In genomic region chr21:16124397-16125130, GRCh38 we compare ENCODE assay signal across 12 cellular contexts.
DNase-seq lines count a peak whose midpoint lies in the region; ATAC-seq, FAIRE-seq and TF ChIP-seq lines count a peak whose summit lies in the region.
"Had no signal": no experiment of that assay in that cellular context is flagged by ENCODE, and none has a peak within 500 bp of the region (broad histone marks: within the 10 kb centered on the region; RNA-seq: fewer than 3 reads in every experiment).

No MANE protein-coding gene starts in this region.

- ATAC-seq in HG03457 (IDR thresholded peaks at IDR 0.05; ENCODE audit: unreplicated experiment), result no peak
- no peak for ATAC-seq in GM21723 (IDR thresholded peaks at IDR 0.05; ENCODE audit: unreplicated experiment)
- ATAC-seq: stimulated activated naive CD8-positive, alpha-beta T cell treated with anti-CD3 and anti-CD28 coated beads, Interleukin-15, amount 100 ng/mL, for 72 hours had no signal

- H3K27ac Mint-ChIP-seq in osteocyte (ENCODE audit: unreplicated experiment), result peak overlapping the region; percentile 92
- H3K27ac Mint-ChIP-seq: activated naive CD8-positive, alpha-beta T cell treated with anti-CD3 and anti-CD28 coated beads, Interleukin-2, amount 10 ng/mL, durations not matched to agents 7 days and 5 days; stimulated activated naive CD8-positive, alpha-beta T cell treated with anti-CD3 and anti-CD28 coated beads, Interleukin-15, amount 100 ng/mL, for 72 hours had no signal

- FAIRE-seq in urothelium cell line (lab: Jason Lieb, UNC), result no peak

- H3K4me3 Mint-ChIP-seq in osteocyte (ENCODE audit: unreplicated experiment), result peak overlapping the region; percentile 43
- H3K4me3 Mint-ChIP-seq: activated naive CD8-positive, alpha-beta T cell treated with anti-CD3 and anti-CD28 coated beads, Interleukin-2, amount 10 ng/mL, durations not matched to agents 7 days and 5 days; stimulated activated naive CD8-positive, alpha-beta T cell treated with anti-CD3 and anti-CD28 coated beads, Interleukin-15, amount 100 ng/mL, for 72 hours had no signal

- peak; percentile 85 for DNase-seq in EH (ENCODE audit: low read depth)
- DNase-seq in RKO (ENCODE audit: low spot score), result peak; percentile 7
- DNase-seq in epithelial cell of prostate (ENCODE audit: low read depth, low spot score), result peak; percentile 81
- DNase-seq in osteocyte (ENCODE audit: extremely low spot score, unreplicated experiment), result no peak
- no peak for DNase-seq in hepatic stellate cell (ENCODE audit: low spot score)
- no peak for DNase-seq in urothelium cell line (ENCODE audit: low spot score)
- DNase-seq: activated CD4-positive, alpha-beta T cell treated with anti-CD3 and anti-CD28 coated beads, Interleukin-2, amount 50 U/mL, for 48 hours; activated naive CD8-positive, alpha-beta T cell treated with anti-CD3 and anti-CD28 coated beads, Interleukin-2, amount 10 ng/mL, durations not matched to agents 7 days and 5 days; glutamatergic neuron; stimulated activated naive CD8-positive, alpha-beta T cell treated with anti-CD3 and anti-CD28 coated beads, Interleukin-15, amount 100 ng/mL, for 72 hours had no signal

- H3K4me1 Mint-ChIP-seq in osteocyte (ENCODE audit: unreplicated experiment), result peaks cover 34% of the 10 kb centered on the region
- H3K4me1 Mint-ChIP-seq: activated naive CD8-positive, alpha-beta T cell treated with anti-CD3 and anti-CD28 coated beads, Interleukin-2, amount 10 ng/mL, durations not matched to agents 7 days and 5 days; stimulated activated naive CD8-positive, alpha-beta T cell treated with anti-CD3 and anti-CD28 coated beads, Interleukin-15, amount 100 ng/mL, for 72 hours had no signal

- no peaks in the 10 kb centered on the region for H3K27me3 Mint-ChIP-seq in osteocyte (ENCODE audit: unreplicated experiment)
- H3K27me3 Mint-ChIP-seq: activated naive CD8-positive, alpha-beta T cell treated with anti-CD3 and anti-CD28 coated beads, Interleukin-2, amount 10 ng/mL, durations not matched to agents 7 days and 5 days; stimulated activated naive CD8-positive, alpha-beta T cell treated with anti-CD3 and anti-CD28 coated beads, Interleukin-15, amount 100 ng/mL, for 72 hours had no signal

- peaks cover 4% of the 10 kb centered on the region for H3K9me3 Mint-ChIP-seq in osteocyte (ENCODE audit: unreplicated experiment)
- H3K9me3 Mint-ChIP-seq: activated naive CD8-positive, alpha-beta T cell treated with anti-CD3 and anti-CD28 coated beads, Interleukin-2, amount 10 ng/mL, durations not matched to agents 7 days and 5 days; stimulated activated naive CD8-positive, alpha-beta T cell treated with anti-CD3 and anti-CD28 coated beads, Interleukin-15, amount 100 ng/mL, for 72 hours had no signal

- peak overlapping the region; percentile 74 for H3K27ac ChIP-seq in epithelial cell of prostate

- H3K36me3 Mint-ChIP-seq in osteocyte (ENCODE audit: unreplicated experiment), result no peaks in the 10 kb centered on the region
- H3K36me3 Mint-ChIP-seq: activated naive CD8-positive, alpha-beta T cell treated with anti-CD3 and anti-CD28 coated beads, Interleukin-2, amount 10 ng/mL, durations not matched to agents 7 days and 5 days had no signal

- TF ChIP-seq CTCF in osteocyte (IDR thresholded peaks at IDR 0.05), result no peak

Comparison
In these comparisons a context has a peak if more than half of its experiments do, and no peak if none do; other contexts are left out.
1. DNase-seq: peak in EH (single experiment), RKO (single experiment) and epithelial cell of prostate (single experiment); none in osteocyte (single experiment), hepatic stellate cell (single experiment) and urothelium cell line (single experiment).